17 cellular contexts compared by ENCODE assay signal in genomic region chr6:113599444-113599843, GRCh38.
A peak's percentile ranks its signal among the peaks of the same experiment; 100 is the strongest.
DNase-seq lines count a peak whose midpoint lies in the region; ATAC-seq and TF ChIP-seq lines count a peak whose summit lies in the region.
"Had no signal": no experiment of that assay in that cellular context is flagged by ENCODE, and none has a peak within 500 bp of the region (broad histone marks: within the 10 kb centered on the region; RNA-seq: fewer than 3 reads in every experiment).

No MANE protein-coding gene starts in this region.

- TF ChIP-seq EP300 in SK-N-SH (IDR thresholded peaks at IDR 0.05; ENCODE audit: borderline replicate concordance in 1 of 2, low read depth in 1 of 2, low read length in 1 of 2) (no peak), upper lobe of left lung (IDR thresholded peaks at IDR 0.05) (no peak)

- H3K27me3 ChIP-seq in PC-3 (ENCODE audit: low read length) (no peaks in the 10 kb centered on the region), heart right ventricle (no peaks in the 10 kb centered on the region), SK-N-SH (ENCODE audit: insufficient read depth) (no peaks in the 10 kb centered on the region), upper lobe of left lung (no peaks in the 10 kb centered on the region)
- H3K27me3 ChIP-seq: stomach had no signal

- H3K4me1 ChIP-seq in PC-3 (ENCODE audit: insufficient read depth, low read length) (no peaks in the 10 kb centered on the region), heart right ventricle (peaks cover 6 to 34% (median 16%) of the 10 kb centered on the region in 9 donors), SK-N-SH (ENCODE audit: control insufficient read depth in 1 of 2, insufficient read depth in 2 of 2, low read depth in 1 of 2, low read length in 1 of 2) (peaks cover 0 to 2% of the 10 kb centered on the region in 2 experiments; a peak in 2 of 4 replicates), upper lobe of left lung (no peaks in the 10 kb centered on the region)

- H3K9me3 ChIP-seq in PC-3 (ENCODE audit: low read length), result no peaks in the 10 kb centered on the region
- peaks cover 0 to 13% (median 0%) of the 10 kb centered on the region in 11 donors for H3K9me3 ChIP-seq in heart right ventricle
- no peaks in the 10 kb centered on the region for H3K9me3 ChIP-seq in SK-N-SH
- no peaks in the 10 kb centered on the region for H3K9me3 ChIP-seq in upper lobe of left lung
- H3K9me3 ChIP-seq: stomach had no signal

- ATAC-seq in PC-3 (no peak), HG03139 (IDR thresholded peaks at IDR 0.05; ENCODE audit: unreplicated experiment) (no peak), heart right ventricle (no peak), upper lobe of left lung (ENCODE audit: low FRiP score in 2 of 2) (no peak)
- ATAC-seq: activated CD8-positive, alpha-beta memory T cell treated with anti-CD3 and anti-CD28 coated beads, Interleukin-2, amount 10 ng/mL, durations not matched to agents 7 days and 5 days; naive thymus-derived CD4-positive, alpha-beta T cell had no signal

- H3F3A ChIP-seq in PC-3 (ENCODE audit: low read length, unreplicated experiment), result no peaks in the 10 kb centered on the region
- no peaks in the 10 kb centered on the region for H3F3A ChIP-seq in SK-N-SH (replicated peaks; ENCODE audit: insufficient read depth)

- TF ChIP-seq RAD21 in SK-N-SH (IDR thresholded peaks at IDR 0.05; ENCODE audit: low read length), result no peak

- H3K79me2 ChIP-seq in PC-3 (ENCODE audit: low read length) (no peaks in the 10 kb centered on the region), SK-N-SH (ENCODE audit: insufficient read depth) (no peaks in the 10 kb centered on the region)

- no peaks in the 10 kb centered on the region for H3K9me2 ChIP-seq in PC-3 (replicated peaks; ENCODE audit: low read length)
- no peaks in the 10 kb centered on the region for H3K9me2 ChIP-seq in SK-N-SH

- no TSS peak for BruUV-seq in PC-3 (replicated peaks; lab: Mats Ljungman, UMichigan)

- H3K9ac ChIP-seq in PC-3 (ENCODE audit: low read length) (no peak overlapping the region), SK-N-SH (no peak overlapping the region)

- H3K4me3 ChIP-seq in PC-3 (ENCODE audit: low read length) (no peak overlapping the region), heart right ventricle (no peak overlapping the region), SK-N-SH (ENCODE audit: low read depth in 2 of 2, low read length in 1 of 2) (no peak overlapping the region), upper lobe of left lung (no peak overlapping the region)
- H3K4me3 ChIP-seq: lung, stomach had no signal

- POLR2A ChIA-PET in PC-3 (lab: Charles Lee; ENCODE audit: unreplicated experiment) (no interaction called here), SK-N-SH (lab: Yijun Ruan, JAX) (no interaction called here)

- CTCF ChIA-PET in PC-3 (lab: Charles Lee) (no interaction called here), SK-N-SH (lab: Yijun Ruan, JAX) (interaction anchor here (0.6 to 0.9 kb wide), 2 partner anchors 21 to 1556 kb away, joined by 3 to 4 read pairs; no protein-coding TSS in a partner anchor)

- H3K36me3 ChIP-seq in PC-3 (ENCODE audit: low read depth, low read length) (no peaks in the 10 kb centered on the region), heart right ventricle (no peaks in the 10 kb centered on the region), SK-N-SH (replicated peaks in 1 of 2; ENCODE audit: control insufficient read depth in 1 of 2, insufficient read depth in 2 of 2, low read length in 1 of 2) (no peaks in the 10 kb centered on the region), upper lobe of left lung (no peaks in the 10 kb centered on the region)
- H3K36me3 ChIP-seq: stomach had no signal

- H4K20me1 ChIP-seq in PC-3 (ENCODE audit: low read length) (no peaks in the 10 kb centered on the region), SK-N-SH (ENCODE audit: insufficient read depth) (no peaks in the 10 kb centered on the region)

- peak; percentile 20 for DNase-seq in A172 (ENCODE audit: low spot score)
- peak; percentile 66 for DNase-seq in Daoy (ENCODE audit: low read depth)
- peak; percentile 2 for DNase-seq in PC-3
- DNase-seq in fibroblast of peridontal ligament (ENCODE audit: extremely low read depth), result peak; percentile 48
- DNase-seq in heart right ventricle, result no peak
- DNase-seq in SK-N-SH, result no peak
- DNase-seq in upper lobe of left lung, result no peak
- DNase-seq: activated CD4-positive, alpha-beta T cell treated with anti-CD3 and anti-CD28 coated beads for 1 hour; activated CD8-positive, alpha-beta memory T cell treated with anti-CD3 and anti-CD28 coated beads, Interleukin-2, amount 10 ng/mL, durations not matched to agents 7 days and 5 days; activated effector memory CD4-positive, alpha-beta T cell treated with Interleukin-2 at 50 U/mL for 16 hours; amniotic stem cell; Calu3; naive thymus-derived CD4-positive, alpha-beta T cell; SHP77 treated with DMSO at 0.1 percent for 48 hours; stomach had no signal

- TF ChIP-seq POLR2A in upper lobe of left lung (IDR thresholded peaks at IDR 0.05), result no peak

- no peak overlapping the region for H3K27ac ChIP-seq in PC-3 (ENCODE audit: low read length)
- no peak overlapping the region for H3K27ac ChIP-seq in heart right ventricle
- no peak overlapping the region for H3K27ac ChIP-seq in SK-N-SH (ENCODE audit: low read depth in 2 of 2, low read length in 1 of 2)
- no peak overlapping the region for H3K27ac ChIP-seq in upper lobe of left lung
- H3K27ac ChIP-seq: stomach had no signal

- TF ChIP-seq CTCF in PC-3 (conservative IDR thresholded peaks at IDR 0.05; ENCODE audit: low read depth, low read length), result no peak
- no peak for TF ChIP-seq CTCF in heart right ventricle (IDR thresholded peaks at IDR 0.05)
- TF ChIP-seq CTCF in SK-N-SH (IDR thresholded peaks at IDR 0.05), result no peak
- TF ChIP-seq CTCF in upper lobe of left lung (IDR thresholded peaks at IDR 0.05), result no peak

- H2AFZ ChIP-seq in PC-3 (ENCODE audit: low read length), result no peak overlapping the region
- no peak overlapping the region for H2AFZ ChIP-seq in SK-N-SH (ENCODE audit: low read depth)

- intact Hi-C loops in PC-3 (cut with micrococcal nuclease) (no loop called here), heart right ventricle (cut with DNase I) (no loop called here)

- H3K4me2 ChIP-seq in PC-3 (ENCODE audit: low read length) (no peak overlapping the region), SK-N-SH (no peak overlapping the region)

TF ChIP-seq in SK-N-SH, 30 proteins besides CTCF, POLR2A, EP300 and RAD21 (continues in another document):
- TF ChIP-seq RFX5 (IDR thresholded peaks at IDR 0.05; ENCODE audit: low read length), result no peak
- TF ChIP-seq PBX3 (IDR thresholded peaks at IDR 0.05), result no peak
- no peak for TF ChIP-seq RCOR1 (IDR thresholded peaks at IDR 0.05; ENCODE audit: low read length)
- TF ChIP-seq GATA2 (CRISPR knock-in tag; IDR thresholded peaks at IDR 0.05), result no peak
- TF ChIP-seq USF2 (IDR thresholded peaks at IDR 0.05; ENCODE audit: borderline replicate concordance, low read depth, low read length), result no peak
- TF ChIP-seq YY1 (IDR thresholded peaks at IDR 0.05; ENCODE audit: low read depth), result no peak
- TF ChIP-seq MEF2A (IDR thresholded peaks at IDR 0.05; ENCODE audit: borderline replicate concordance, low read depth), result no peak
- TF ChIP-seq EZH2phosphoT487 (IDR thresholded peaks at IDR 0.05; ENCODE audit: borderline replicate concordance, low read depth), result no peak
- TF ChIP-seq TCF12 (IDR thresholded peaks at IDR 0.05), result no peak
- TF ChIP-seq GABPA (IDR thresholded peaks at IDR 0.05; ENCODE audit: low read depth), result no peak
- TF ChIP-seq FOXM1 (IDR thresholded peaks at IDR 0.05; ENCODE audit: low read depth), result no peak
- TF ChIP-seq TEAD4 (IDR thresholded peaks at IDR 0.05; ENCODE audit: borderline replicate concordance, insufficient read depth), result no peak
- no peak for TF ChIP-seq FOXJ3 (CRISPR knock-in tag; IDR thresholded peaks at IDR 0.05)
- no peak for TF ChIP-seq POLR2AphosphoS5 (IDR thresholded peaks at IDR 0.05; ENCODE audit: low read depth, low read length)
- TF ChIP-seq JUND (IDR thresholded peaks at IDR 0.05), result no peak

Comparison
In these comparisons a context has a peak if more than half of its experiments do, and no peak if none do; other contexts are left out.
1. DNase-seq: peak in A172 (single experiment), Daoy (single experiment), PC-3 (single experiment) and fibroblast of peridontal ligament (single experiment); none in heart right ventricle (0 of 2), SK-N-SH (single experiment) and upper lobe of left lung (0 of 2).